In the genomic region with DNA sequence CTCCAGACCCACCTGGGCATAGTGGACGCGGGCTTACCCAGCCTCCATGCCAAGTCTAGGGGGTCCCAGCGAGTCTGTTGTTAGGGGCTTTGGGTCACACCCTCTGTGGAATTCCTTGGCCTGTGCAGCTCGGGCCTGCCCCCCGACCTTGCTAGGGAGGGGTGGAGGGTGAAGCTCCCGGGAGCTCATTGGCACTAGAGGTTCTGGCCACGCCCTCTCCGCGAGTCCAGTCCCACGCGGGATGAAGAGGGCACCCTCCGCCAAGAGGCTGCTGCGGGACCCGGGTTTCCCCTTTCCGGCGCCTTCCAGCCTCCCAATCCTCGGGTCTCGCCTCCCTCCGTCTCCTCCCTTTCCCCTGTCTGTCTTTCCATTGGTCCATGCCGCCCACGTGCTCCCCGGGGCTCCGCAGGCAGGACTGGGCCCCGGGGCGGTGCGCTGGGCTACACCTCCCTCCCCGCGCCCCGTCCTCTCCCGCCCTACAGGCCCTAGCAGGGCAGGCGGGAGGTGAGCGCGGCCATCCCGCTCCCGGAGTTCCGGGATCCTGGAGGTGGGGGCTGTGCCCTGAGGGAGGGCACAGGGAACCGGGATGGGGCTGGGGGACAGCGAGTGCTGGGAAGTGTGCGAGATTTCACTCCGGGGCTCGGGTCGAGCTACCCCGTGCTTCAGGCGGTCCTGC, we compare ENCODE assay signal across 1 cellular context.
TF ChIP-seq lines count a peak whose summit lies in the region.

No MANE protein-coding gene starts in this region.

TF ChIP-seq in WTC11, 78 proteins besides CTCF, POLR2A, EP300 and RAD21 (continued from another document and continues in another):
- TF ChIP-seq, protein P1, sequence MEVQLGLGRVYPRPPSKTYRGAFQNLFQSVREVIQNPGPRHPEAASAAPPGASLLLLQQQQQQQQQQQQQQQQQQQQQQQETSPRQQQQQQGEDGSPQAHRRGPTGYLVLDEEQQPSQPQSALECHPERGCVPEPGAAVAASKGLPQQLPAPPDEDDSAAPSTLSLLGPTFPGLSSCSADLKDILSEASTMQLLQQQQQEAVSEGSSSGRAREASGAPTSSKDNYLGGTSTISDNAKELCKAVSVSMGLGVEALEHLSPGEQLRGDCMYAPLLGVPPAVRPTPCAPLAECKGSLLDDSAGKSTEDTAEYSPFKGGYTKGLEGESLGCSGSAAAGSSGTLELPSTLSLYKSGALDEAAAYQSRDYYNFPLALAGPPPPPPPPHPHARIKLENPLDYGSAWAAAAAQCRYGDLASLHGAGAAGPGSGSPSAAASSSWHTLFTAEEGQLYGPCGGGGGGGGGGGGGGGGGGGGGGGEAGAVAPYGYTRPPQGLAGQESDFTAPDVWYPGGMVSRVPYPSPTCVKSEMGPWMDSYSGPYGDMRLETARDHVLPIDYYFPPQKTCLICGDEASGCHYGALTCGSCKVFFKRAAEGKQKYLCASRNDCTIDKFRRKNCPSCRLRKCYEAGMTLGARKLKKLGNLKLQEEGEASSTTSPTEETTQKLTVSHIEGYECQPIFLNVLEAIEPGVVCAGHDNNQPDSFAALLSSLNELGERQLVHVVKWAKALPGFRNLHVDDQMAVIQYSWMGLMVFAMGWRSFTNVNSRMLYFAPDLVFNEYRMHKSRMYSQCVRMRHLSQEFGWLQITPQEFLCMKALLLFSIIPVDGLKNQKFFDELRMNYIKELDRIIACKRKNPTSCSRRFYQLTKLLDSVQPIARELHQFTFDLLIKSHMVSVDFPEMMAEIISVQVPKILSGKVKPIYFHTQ (CRISPR knock-in tag; IDR thresholded peaks at IDR 0.05), result no peak
- TF ChIP-seq ATF1 (CRISPR knock-in tag; IDR thresholded peaks at IDR 0.05) (no peak), TEAD1 (CRISPR knock-in tag; IDR thresholded peaks at IDR 0.05) (peak; percentile 71; the same call in 1 of the 2 replicates), ZNF219 (CRISPR knock-in tag; IDR thresholded peaks at IDR 0.05; ENCODE audit: borderline replicate concordance) (no peak), KAT7 (CRISPR knock-in tag; IDR thresholded peaks at IDR 0.05; ENCODE audit: borderline replicate concordance) (no peak), ZNF317 (CRISPR knock-in tag; IDR thresholded peaks at IDR 0.05; ENCODE audit: borderline replicate concordance, low read depth) (no peak), NR2C2 (CRISPR knock-in tag; IDR thresholded peaks at IDR 0.05) (no peak), MYBL2 (CRISPR knock-in tag; IDR thresholded peaks at IDR 0.05) (no peak), NFE2L1 (CRISPR knock-in tag; IDR thresholded peaks at IDR 0.05) (peak; percentile 56; the same call in 1 of the 2 replicates), NR1H2 (CRISPR knock-in tag; IDR thresholded peaks at IDR 0.05) (no peak), ZNF416 (CRISPR knock-in tag; IDR thresholded peaks at IDR 0.05) (no peak), SMAD4 (CRISPR knock-in tag; IDR thresholded peaks at IDR 0.05) (no peak), ZNF671 (CRISPR knock-in tag; IDR thresholded peaks at IDR 0.05) (no peak), ETV6 (CRISPR knock-in tag; IDR thresholded peaks at IDR 0.05) (no peak; the same call in 1 of the 2 replicates), JAZF1 (CRISPR knock-in tag; IDR thresholded peaks at IDR 0.05) (no peak), SMAD3 (CRISPR knock-in tag; IDR thresholded peaks at IDR 0.05; ENCODE audit: borderline replicate concordance) (0 out of 2 replicates have a peak, but pooled peaks have one; percentile 47), ZNF121 (CRISPR knock-in tag; IDR thresholded peaks at IDR 0.05) (no peak), ELF4 (CRISPR knock-in tag; IDR thresholded peaks at IDR 0.05; ENCODE audit: low read depth) (no peak), TP53 (CRISPR knock-in tag; IDR thresholded peaks at IDR 0.05) (no peak), ZNF263 (CRISPR knock-in tag; IDR thresholded peaks at IDR 0.05; ENCODE audit: low read depth) (no peak), CREB1 (CRISPR knock-in tag; IDR thresholded peaks at IDR 0.05) (no peak), NR3C1 (CRISPR knock-in tag; conservative IDR thresholded peaks at IDR 0.05; ENCODE audit: low read depth) (no peak), TEAD4 (CRISPR knock-in tag; IDR thresholded peaks at IDR 0.05) (no peak), FOXK1 (CRISPR knock-in tag; IDR thresholded peaks at IDR 0.05) (no peak)
- TF ChIP-seq, protein P2, sequence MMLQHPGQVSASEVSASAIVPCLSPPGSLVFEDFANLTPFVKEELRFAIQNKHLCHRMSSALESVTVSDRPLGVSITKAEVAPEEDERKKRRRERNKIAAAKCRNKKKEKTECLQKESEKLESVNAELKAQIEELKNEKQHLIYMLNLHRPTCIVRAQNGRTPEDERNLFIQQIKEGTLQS (CRISPR knock-in tag; conservative IDR thresholded peaks at IDR 0.05), result no peak
- TF ChIP-seq, protein P3, sequence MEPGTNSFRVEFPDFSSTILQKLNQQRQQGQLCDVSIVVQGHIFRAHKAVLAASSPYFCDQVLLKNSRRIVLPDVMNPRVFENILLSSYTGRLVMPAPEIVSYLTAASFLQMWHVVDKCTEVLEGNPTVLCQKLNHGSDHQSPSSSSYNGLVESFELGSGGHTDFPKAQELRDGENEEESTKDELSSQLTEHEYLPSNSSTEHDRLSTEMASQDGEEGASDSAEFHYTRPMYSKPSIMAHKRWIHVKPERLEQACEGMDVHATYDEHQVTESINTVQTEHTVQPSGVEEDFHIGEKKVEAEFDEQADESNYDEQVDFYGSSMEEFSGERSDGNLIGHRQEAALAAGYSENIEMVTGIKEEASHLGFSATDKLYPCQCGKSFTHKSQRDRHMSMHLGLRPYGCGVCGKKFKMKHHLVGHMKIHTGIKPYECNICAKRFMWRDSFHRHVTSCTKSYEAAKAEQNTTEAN (CRISPR knock-in tag; IDR thresholded peaks at IDR 0.05), result peak; percentile 57; the same call in 1 of the 2 replicates
- TF ChIP-seq, protein P4, sequence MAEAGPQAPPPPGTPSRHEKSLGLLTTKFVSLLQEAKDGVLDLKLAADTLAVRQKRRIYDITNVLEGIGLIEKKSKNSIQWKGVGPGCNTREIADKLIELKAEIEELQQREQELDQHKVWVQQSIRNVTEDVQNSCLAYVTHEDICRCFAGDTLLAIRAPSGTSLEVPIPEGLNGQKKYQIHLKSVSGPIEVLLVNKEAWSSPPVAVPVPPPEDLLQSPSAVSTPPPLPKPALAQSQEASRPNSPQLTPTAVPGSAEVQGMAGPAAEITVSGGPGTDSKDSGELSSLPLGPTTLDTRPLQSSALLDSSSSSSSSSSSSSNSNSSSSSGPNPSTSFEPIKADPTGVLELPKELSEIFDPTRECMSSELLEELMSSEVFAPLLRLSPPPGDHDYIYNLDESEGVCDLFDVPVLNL (CRISPR knock-in tag; IDR thresholded peaks at IDR 0.05; ENCODE audit: borderline replicate concordance, low read depth), result no peak
- TF ChIP-seq, protein P5, sequence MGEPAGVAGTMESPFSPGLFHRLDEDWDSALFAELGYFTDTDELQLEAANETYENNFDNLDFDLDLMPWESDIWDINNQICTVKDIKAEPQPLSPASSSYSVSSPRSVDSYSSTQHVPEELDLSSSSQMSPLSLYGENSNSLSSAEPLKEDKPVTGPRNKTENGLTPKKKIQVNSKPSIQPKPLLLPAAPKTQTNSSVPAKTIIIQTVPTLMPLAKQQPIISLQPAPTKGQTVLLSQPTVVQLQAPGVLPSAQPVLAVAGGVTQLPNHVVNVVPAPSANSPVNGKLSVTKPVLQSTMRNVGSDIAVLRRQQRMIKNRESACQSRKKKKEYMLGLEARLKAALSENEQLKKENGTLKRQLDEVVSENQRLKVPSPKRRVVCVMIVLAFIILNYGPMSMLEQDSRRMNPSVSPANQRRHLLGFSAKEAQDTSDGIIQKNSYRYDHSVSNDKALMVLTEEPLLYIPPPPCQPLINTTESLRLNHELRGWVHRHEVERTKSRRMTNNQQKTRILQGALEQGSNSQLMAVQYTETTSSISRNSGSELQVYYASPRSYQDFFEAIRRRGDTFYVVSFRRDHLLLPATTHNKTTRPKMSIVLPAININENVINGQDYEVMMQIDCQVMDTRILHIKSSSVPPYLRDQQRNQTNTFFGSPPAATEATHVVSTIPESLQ (CRISPR knock-in tag; IDR thresholded peaks at IDR 0.05), result no peak
- TF ChIP-seq, protein P6, sequence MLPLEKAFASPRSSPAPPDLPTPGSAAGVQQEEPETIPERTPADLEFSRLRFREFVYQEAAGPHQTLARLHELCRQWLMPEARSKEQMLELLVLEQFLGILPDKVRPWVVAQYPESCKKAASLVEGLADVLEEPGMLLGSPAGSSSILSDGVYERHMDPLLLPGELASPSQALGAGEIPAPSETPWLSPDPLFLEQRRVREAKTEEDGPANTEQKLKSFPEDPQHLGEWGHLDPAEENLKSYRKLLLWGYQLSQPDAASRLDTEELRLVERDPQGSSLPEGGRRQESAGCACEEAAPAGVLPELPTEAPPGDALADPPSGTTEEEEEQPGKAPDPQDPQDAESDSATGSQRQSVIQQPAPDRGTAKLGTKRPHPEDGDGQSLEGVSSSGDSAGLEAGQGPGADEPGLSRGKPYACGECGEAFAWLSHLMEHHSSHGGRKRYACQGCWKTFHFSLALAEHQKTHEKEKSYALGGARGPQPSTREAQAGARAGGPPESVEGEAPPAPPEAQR (CRISPR knock-in tag; IDR thresholded peaks at IDR 0.05), result no peak
- TF ChIP-seq, protein P7, sequence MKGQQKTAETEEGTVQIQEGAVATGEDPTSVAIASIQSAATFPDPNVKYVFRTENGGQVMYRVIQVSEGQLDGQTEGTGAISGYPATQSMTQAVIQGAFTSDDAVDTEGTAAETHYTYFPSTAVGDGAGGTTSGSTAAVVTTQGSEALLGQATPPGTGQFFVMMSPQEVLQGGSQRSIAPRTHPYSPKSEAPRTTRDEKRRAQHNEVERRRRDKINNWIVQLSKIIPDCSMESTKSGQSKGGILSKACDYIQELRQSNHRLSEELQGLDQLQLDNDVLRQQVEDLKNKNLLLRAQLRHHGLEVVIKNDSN (CRISPR knock-in tag; IDR thresholded peaks at IDR 0.05), result peak; percentile 99
- TF ChIP-seq, protein P8, sequence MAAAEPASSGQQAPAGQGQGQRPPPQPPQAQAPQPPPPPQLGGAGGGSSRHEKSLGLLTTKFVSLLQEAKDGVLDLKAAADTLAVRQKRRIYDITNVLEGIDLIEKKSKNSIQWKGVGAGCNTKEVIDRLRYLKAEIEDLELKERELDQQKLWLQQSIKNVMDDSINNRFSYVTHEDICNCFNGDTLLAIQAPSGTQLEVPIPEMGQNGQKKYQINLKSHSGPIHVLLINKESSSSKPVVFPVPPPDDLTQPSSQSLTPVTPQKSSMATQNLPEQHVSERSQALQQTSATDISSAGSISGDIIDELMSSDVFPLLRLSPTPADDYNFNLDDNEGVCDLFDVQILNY (CRISPR knock-in tag; IDR thresholded peaks at IDR 0.05), result peak; percentile 81; the same call in 1 of the 2 replicates
- TF ChIP-seq, protein P9, sequence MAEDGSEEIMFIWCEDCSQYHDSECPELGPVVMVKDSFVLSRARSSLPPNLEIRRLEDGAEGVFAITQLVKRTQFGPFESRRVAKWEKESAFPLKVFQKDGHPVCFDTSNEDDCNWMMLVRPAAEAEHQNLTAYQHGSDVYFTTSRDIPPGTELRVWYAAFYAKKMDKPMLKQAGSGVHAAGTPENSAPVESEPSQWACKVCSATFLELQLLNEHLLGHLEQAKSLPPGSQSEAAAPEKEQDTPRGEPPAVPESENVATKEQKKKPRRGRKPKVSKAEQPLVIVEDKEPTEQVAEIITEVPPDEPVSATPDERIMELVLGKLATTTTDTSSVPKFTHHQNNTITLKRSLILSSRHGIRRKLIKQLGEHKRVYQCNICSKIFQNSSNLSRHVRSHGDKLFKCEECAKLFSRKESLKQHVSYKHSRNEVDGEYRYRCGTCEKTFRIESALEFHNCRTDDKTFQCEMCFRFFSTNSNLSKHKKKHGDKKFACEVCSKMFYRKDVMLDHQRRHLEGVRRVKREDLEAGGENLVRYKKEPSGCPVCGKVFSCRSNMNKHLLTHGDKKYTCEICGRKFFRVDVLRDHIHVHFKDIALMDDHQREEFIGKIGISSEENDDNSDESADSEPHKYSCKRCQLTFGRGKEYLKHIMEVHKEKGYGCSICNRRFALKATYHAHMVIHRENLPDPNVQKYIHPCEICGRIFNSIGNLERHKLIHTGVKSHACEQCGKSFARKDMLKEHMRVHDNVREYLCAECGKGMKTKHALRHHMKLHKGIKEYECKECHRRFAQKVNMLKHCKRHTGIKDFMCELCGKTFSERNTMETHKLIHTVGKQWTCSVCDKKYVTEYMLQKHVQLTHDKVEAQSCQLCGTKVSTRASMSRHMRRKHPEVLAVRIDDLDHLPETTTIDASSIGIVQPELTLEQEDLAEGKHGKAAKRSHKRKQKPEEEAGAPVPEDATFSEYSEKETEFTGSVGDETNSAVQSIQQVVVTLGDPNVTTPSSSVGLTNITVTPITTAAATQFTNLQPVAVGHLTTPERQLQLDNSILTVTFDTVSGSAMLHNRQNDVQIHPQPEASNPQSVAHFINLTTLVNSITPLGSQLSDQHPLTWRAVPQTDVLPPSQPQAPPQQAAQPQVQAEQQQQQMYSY (CRISPR knock-in tag; IDR thresholded peaks at IDR 0.05), result no peak; the same call in 1 of the 2 replicates
- TF ChIP-seq, protein P10, sequence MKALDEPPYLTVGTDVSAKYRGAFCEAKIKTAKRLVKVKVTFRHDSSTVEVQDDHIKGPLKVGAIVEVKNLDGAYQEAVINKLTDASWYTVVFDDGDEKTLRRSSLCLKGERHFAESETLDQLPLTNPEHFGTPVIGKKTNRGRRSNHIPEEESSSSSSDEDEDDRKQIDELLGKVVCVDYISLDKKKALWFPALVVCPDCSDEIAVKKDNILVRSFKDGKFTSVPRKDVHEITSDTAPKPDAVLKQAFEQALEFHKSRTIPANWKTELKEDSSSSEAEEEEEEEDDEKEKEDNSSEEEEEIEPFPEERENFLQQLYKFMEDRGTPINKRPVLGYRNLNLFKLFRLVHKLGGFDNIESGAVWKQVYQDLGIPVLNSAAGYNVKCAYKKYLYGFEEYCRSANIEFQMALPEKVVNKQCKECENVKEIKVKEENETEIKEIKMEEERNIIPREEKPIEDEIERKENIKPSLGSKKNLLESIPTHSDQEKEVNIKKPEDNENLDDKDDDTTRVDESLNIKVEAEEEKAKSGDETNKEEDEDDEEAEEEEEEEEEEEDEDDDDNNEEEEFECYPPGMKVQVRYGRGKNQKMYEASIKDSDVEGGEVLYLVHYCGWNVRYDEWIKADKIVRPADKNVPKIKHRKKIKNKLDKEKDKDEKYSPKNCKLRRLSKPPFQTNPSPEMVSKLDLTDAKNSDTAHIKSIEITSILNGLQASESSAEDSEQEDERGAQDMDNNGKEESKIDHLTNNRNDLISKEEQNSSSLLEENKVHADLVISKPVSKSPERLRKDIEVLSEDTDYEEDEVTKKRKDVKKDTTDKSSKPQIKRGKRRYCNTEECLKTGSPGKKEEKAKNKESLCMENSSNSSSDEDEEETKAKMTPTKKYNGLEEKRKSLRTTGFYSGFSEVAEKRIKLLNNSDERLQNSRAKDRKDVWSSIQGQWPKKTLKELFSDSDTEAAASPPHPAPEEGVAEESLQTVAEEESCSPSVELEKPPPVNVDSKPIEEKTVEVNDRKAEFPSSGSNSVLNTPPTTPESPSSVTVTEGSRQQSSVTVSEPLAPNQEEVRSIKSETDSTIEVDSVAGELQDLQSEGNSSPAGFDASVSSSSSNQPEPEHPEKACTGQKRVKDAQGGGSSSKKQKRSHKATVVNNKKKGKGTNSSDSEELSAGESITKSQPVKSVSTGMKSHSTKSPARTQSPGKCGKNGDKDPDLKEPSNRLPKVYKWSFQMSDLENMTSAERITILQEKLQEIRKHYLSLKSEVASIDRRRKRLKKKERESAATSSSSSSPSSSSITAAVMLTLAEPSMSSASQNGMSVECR (CRISPR knock-in tag; IDR thresholded peaks at IDR 0.05; ENCODE audit: borderline replicate concordance), result no peak
